Comparison of ENCODE assay signal across 7 cellular contexts in genomic region chr19:10929402-10929794, GRCh38. TPM values are rescaled to one million over a fixed set of nuclear protein-coding genes. Genes with fewer than 3 reads are reported as not detected.
DNase-seq lines count a peak whose midpoint lies in the region; ATAC-seq and TF ChIP-seq lines count a peak whose summit lies in the region.

No MANE protein-coding gene starts in this region.

- no peak overlapping the region for H4K8ac ChIP-seq in H9 (replicated peaks; ENCODE audit: insufficient read length, low read depth, low read length)

- peaks cover 4% of the 10 kb centered on the region; the same call in 1 of the 2 replicates for H3K79me2 ChIP-seq in H9 (ENCODE audit: insufficient read depth, low read length)

- no peak overlapping the region for H2BK20ac ChIP-seq in H9 (ENCODE audit: low read depth, low read length, poor library complexity, severe bottlenecking)

- peak overlapping the region; percentile 69 for H3K4me3 ChIP-seq in right cardiac atrium (ENCODE audit: low read length)
- H3K4me3 ChIP-seq in skin epidermis, result peak overlapping the region; percentile 75 to 99 (median 94)

- H3K27ac Mint-ChIP-seq in H9, result peak overlapping the region in 2 of 3 experiments; percentile 51 to 82; a peak in 2 of 7 replicates

- H2BK5ac ChIP-seq in H9 (ENCODE audit: insufficient read length, low read length), result no peak overlapping the region

- no peaks in the 10 kb centered on the region for H3K9me3 Mint-ChIP-seq in H9

- no peaks in the 10 kb centered on the region for H3K79me1 ChIP-seq in H9 (ENCODE audit: insufficient read depth, low read depth, low read length, poor library complexity, severe bottlenecking)

- no peak for DNase-seq in H9
- peak; percentile 2 for DNase-seq in T1000 (lab: John Stamatoyannopoulos, UW)
- no peak for DNase-seq in right cardiac atrium
- no peak for DNase-seq in GOT3 (lab: John Stamatoyannopoulos, UW)
- no peak for DNase-seq in amniotic stem cell (lab: John Stamatoyannopoulos, UW)

- H3K4me1 Mint-ChIP-seq in H9, result peaks cover 12 to 17% of the 10 kb centered on the region in 2 experiments

- intact Hi-C loops in right cardiac atrium (cut with DNase I), result loop anchor here in 3 of 4 donors (5.0 to 10.0 kb wide), 2 partner anchors 55 to 57 kb away; partner anchors contain the start of gene CARM1 (in 3 of the 3)

- H3K27ac ChIP-seq in H9 (ENCODE audit: insufficient read length, low read depth, low read length), result no peak overlapping the region
- peak overlapping the region; percentile 7 for H3K27ac ChIP-seq in right cardiac atrium (ENCODE audit: low read length)
- peak overlapping the region; percentile 35 to 96 (median 89) for H3K27ac ChIP-seq in skin epidermis

- H3K4me2 ChIP-seq in H9 (ENCODE audit: insufficient read depth, insufficient read length, low read length), result peak overlapping the region; percentile 86

- H3K9me3 ChIP-seq in H9 (ENCODE audit: control insufficient read depth, low read depth, low read length) (no peaks in the 10 kb centered on the region), right cardiac atrium (ENCODE audit: control insufficient read depth, low read length) (no peaks in the 10 kb centered on the region)

- no peak overlapping the region for H3K23ac ChIP-seq in H9 (ENCODE audit: insufficient read length, low read depth, low read length)

- no peak overlapping the region for H2AFZ ChIP-seq in H9 (ENCODE audit: low read length)

- H3K9ac ChIP-seq in H9 (ENCODE audit: extremely low read depth, insufficient read length, low read length), result peak overlapping the region; percentile 86

- H4K20me1 ChIP-seq in H9 (ENCODE audit: control insufficient read depth, insufficient read depth, insufficient read length), result no peaks in the 10 kb centered on the region

- no peak overlapping the region for H4K5ac ChIP-seq in H9 (ENCODE audit: insufficient read length, low read depth, low read length)

- ATAC-seq in right cardiac atrium (no peak), HG03280 (IDR thresholded peaks at IDR 0.05; ENCODE audit: unreplicated experiment) (no peak)

- H3K4me1 ChIP-seq in H9 (ENCODE audit: insufficient read depth, low read length), result no peaks in the 10 kb centered on the region
- peaks cover 7% of the 10 kb centered on the region for H3K4me1 ChIP-seq in right cardiac atrium (ENCODE audit: control insufficient read depth, insufficient read depth, low read length)

- no peak for TF ChIP-seq CTCF in H9 (conservative IDR thresholded peaks at IDR 0.05)

- H3K36me3 Mint-ChIP-seq in H9 (ENCODE audit: insufficient read depth in 1 of 3, low read depth in 3 of 3), result peaks cover 7 to 32% (median 26%) of the 10 kb centered on the region in 3 experiments; a peak in 6 of 7 replicates

- WGBS in H9 (ENCODE audit: extremely low coverage, insufficient read length, low lambda C conversion rate), result no CpG with 5 or more reads among the region's 27 CpGs
- WGBS in right cardiac atrium, result 10% methylated on average over 27 of the region's 27 CpGs

- no peak overlapping the region for H4K91ac ChIP-seq in H9 (ENCODE audit: insufficient read length, low read depth, low read length)

- H2BK12ac ChIP-seq in H9 (ENCODE audit: insufficient read length, low read depth, low read length), result no peak overlapping the region

- no peak overlapping the region for H3K56ac ChIP-seq in H9 (ENCODE audit: insufficient read length, low read depth, low read length)

- no peak overlapping the region for H2BK120ac ChIP-seq in H9 (ENCODE audit: low read depth, low read length, poor library complexity, severe bottlenecking)

- peaks cover 14% of the 10 kb centered on the region for H3K23me2 ChIP-seq in H9 (ENCODE audit: insufficient read length, low read depth, low read length, poor library complexity, severe bottlenecking)

- H3K4ac ChIP-seq in H9 (ENCODE audit: low read depth, low read length), result no peak overlapping the region

- no peaks in the 10 kb centered on the region for H3K27me3 ChIP-seq in H9 (ENCODE audit: insufficient read depth, low read length)
- no peaks in the 10 kb centered on the region for H3K27me3 ChIP-seq in right cardiac atrium (ENCODE audit: control insufficient read depth, insufficient read depth)

- peak overlapping the region; percentile 93 to 94 for H3K4me3 Mint-ChIP-seq in H9

- no peak overlapping the region for H3T11ph ChIP-seq in H9 (ENCODE audit: low read length)

- H2AK5ac ChIP-seq in H9 (ENCODE audit: insufficient read length, low read length), result no peak overlapping the region

- H3K18ac ChIP-seq in H9 (ENCODE audit: insufficient read length, low read depth, low read length), result no peak overlapping the region

- peaks cover 2% of the 10 kb centered on the region; the same call in 1 of the 2 replicates for H3K27me3 Mint-ChIP-seq in H9 (ENCODE audit: low read depth)

- no peak overlapping the region; the same call in 1 of the 2 replicates for H3K14ac ChIP-seq in H9 (ENCODE audit: insufficient read depth, low read length)

- H2BK15ac ChIP-seq in H9 (ENCODE audit: low read depth, low read length), result no peak overlapping the region

RNA-seq across cellular contexts. Expression of gene TIMM29, which starts 0.8 kb away (rescaled TPM):
- 23.4 and 26.8 TPM in 2 replicates for total RNA-seq in H9 (2021)
- 10 to 100 TPM; 12.2 to 14.5 (median 13.0) TPM for total RNA-seq in right cardiac atrium
- polyA plus RNA-seq in right cardiac atrium, result 14.1 TPM

RNA-seq across cellular contexts. Expression of gene YIPF2, which starts 1.0 kb away (rescaled TPM):
- total RNA-seq in H9 (2021), result 58.2 and 60.2 TPM in 2 replicates
- 10 to 100 TPM; 19.3 to 25.5 (median 24.4) TPM for total RNA-seq in right cardiac atrium
- polyA plus RNA-seq in right cardiac atrium, result 26.5 TPM

RNA-seq across cellular contexts. Expression of gene SMARCA4, which starts 31.4 kb away (rescaled TPM):
- total RNA-seq in H9 (2021) (245 and 261 TPM in 2 replicates), right cardiac atrium (10 to 100 TPM; 33.1 to 49.6 (median 45.6) TPM)
- 39.7 TPM for polyA plus RNA-seq in right cardiac atrium

RNA-seq across cellular contexts. Expression of gene CARM1, which starts 58.0 kb away (rescaled TPM):
- 111 and 113 TPM in 2 replicates for total RNA-seq in H9 (2021)
- total RNA-seq in right cardiac atrium, result 10 to 100 TPM; 30.8 to 37.2 (median 32.6) TPM
- polyA plus RNA-seq in right cardiac atrium, result 35.2 TPM
